In genomic region chrX:40537310-40537709, GRCh38 we compare ENCODE assay signal across 11 cellular contexts.
"Had no signal": no experiment of that assay in that cellular context is flagged by ENCODE, and none has a peak within 500 bp of the region (broad histone marks: within the 10 kb centered on the region; RNA-seq: fewer than 3 reads in every experiment).

No MANE protein-coding gene starts in this region.

- ATAC-seq: GM23338, HCT116 had no signal

- H3K4me3 Mint-ChIP-seq: GM23338, H9, HFFc6 had no signal

- FAIRE-seq: H1, H54 had no signal

- H3K4me3 ChIP-seq: GM23248, GM23338, HAP-1 had no signal

- H2AFZ ChIP-seq: GM23248, GM23338 had no signal

- H3K9ac ChIP-seq: GM23248 had no signal

- H3K9me3 ChIP-seq: HAP-1 had no signal

- H3K4me1 ChIP-seq: HAP-1 had no signal

- H3K27ac Mint-ChIP-seq: GM23338, H9, HFFc6 had no signal

- H3K36me3 ChIP-seq: HAP-1 had no signal

- H3K9me3 Mint-ChIP-seq: GM23338, HFFc6 had no signal

- H3K27ac ChIP-seq: GM23248 had no signal

- H3K4me2 ChIP-seq: GM23338 had no signal

- DNase-seq: GM23248, GOT3, H7, H9, HCEC 1CT, HFFc6 had no signal
